In the genomic region with DNA sequence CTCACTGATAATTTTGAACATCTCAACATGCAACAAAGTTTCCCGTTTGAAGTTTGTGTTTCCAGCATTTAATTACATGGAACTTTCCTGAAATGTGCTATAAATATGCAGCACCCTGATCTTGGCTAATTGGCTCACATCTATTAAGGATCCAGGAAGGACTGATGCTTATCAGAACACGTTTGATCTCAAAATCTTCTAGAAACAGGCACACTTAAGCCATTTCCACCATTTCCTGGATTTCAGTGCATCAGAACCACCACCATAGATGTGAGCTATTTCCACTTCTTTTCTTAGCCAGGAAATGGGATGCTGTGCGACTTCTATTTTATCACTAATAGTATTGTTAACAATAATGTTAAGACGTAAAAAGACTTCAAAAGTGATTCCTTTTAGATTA, we compare ENCODE assay signal across 23 cellular contexts.
"Had no signal": no experiment of that assay in that cellular context is flagged by ENCODE, and none has a peak within 500 bp of the region (broad histone marks: within the 10 kb centered on the region; RNA-seq: fewer than 3 reads in every experiment).

No MANE protein-coding gene starts in this region.

- H3K4me2 ChIP-seq: smooth muscle cell had no signal

- H3K4me3 ChIP-seq: lower lobe of right lung, sigmoid colon, smooth muscle cell, testis had no signal

- ATAC-seq: lower lobe of right lung; naive thymus-derived CD4-positive, alpha-beta T cell had no signal

- DNase-seq: activated CD4-positive, alpha-beta memory T cell treated with anti-CD3 and anti-CD28 coated beads for 36 hours; activated CD4-positive, alpha-beta T cell treated with anti-CD3 and anti-CD28 coated beads for 4 hours; activated CD4-positive, CD25-positive, alpha-beta regulatory T cell; activated effector memory CD4-positive, alpha-beta T cell treated with Interleukin-2 at 50 U/mL for 16 hours; activated naive CD4-positive, alpha-beta T cell treated with anti-CD3 and anti-CD28 coated beads for 36 hours; activated naive CD8-positive, alpha-beta T cell treated with anti-CD3 and anti-CD28 coated beads, Interleukin-2, amount 10 ng/mL, durations not matched to agents 7 days and 5 days; activated T-cell treated with anti-CD3 and anti-CD28 coated beads, Interleukin-2, amount 50 U/mL, for 72 hours; amniotic stem cell; cortex of kidney; erythroblast; foreskin fibroblast; lower lobe of right lung; mesendoderm; naive thymus-derived CD4-positive, alpha-beta T cell; occipital lobe; posterior cingulate gyrus; sigmoid colon; stimulated activated CD4-positive, alpha-beta T cell treated with anti-CD3 and anti-CD28 coated beads, Interleukin-15, amount 100 ng/mL, for 24 hours; stimulated activated naive CD4-positive, alpha-beta T cell; T1000; testis; upper lobe of left lung had no signal

- H3K27me3 ChIP-seq: sigmoid colon, testis, upper lobe of left lung had no signal

- H3K36me3 ChIP-seq: lower lobe of right lung, sigmoid colon, upper lobe of left lung had no signal

- H3K4me1 ChIP-seq: sigmoid colon, testis had no signal

- H3K9me3 ChIP-seq: lower lobe of right lung, sigmoid colon, testis, upper lobe of left lung had no signal

- H3K27ac ChIP-seq: lower lobe of right lung, sigmoid colon, testis had no signal
